In genomic region chr4:183220246-183220645, GRCh38 we compare ENCODE assay signal across 4 cellular contexts.
"Had no signal": no experiment of that assay in that cellular context is flagged by ENCODE, and none has a peak within 500 bp of the region (broad histone marks: within the 10 kb centered on the region; RNA-seq: fewer than 3 reads in every experiment).

No MANE protein-coding gene starts in this region.

- H3K4me3 ChIP-seq: GM23338 had no signal

- H3K27ac Mint-ChIP-seq: GM23338, H9, IgD-negative memory B cell had no signal

- H3K4me2 ChIP-seq: GM23338 had no signal

- H2AFZ ChIP-seq: GM23338 had no signal

- H3K4me1 Mint-ChIP-seq: IgD-negative memory B cell had no signal

- H3K4me3 Mint-ChIP-seq: GM23338, H9, IgD-negative memory B cell had no signal

- DNase-seq: H9, HCEC 1CT had no signal

- H3K9me3 Mint-ChIP-seq: GM23338, H9, IgD-negative memory B cell had no signal
